ENCODE assay signal across 10 cellular contexts in the genomic region with DNA sequence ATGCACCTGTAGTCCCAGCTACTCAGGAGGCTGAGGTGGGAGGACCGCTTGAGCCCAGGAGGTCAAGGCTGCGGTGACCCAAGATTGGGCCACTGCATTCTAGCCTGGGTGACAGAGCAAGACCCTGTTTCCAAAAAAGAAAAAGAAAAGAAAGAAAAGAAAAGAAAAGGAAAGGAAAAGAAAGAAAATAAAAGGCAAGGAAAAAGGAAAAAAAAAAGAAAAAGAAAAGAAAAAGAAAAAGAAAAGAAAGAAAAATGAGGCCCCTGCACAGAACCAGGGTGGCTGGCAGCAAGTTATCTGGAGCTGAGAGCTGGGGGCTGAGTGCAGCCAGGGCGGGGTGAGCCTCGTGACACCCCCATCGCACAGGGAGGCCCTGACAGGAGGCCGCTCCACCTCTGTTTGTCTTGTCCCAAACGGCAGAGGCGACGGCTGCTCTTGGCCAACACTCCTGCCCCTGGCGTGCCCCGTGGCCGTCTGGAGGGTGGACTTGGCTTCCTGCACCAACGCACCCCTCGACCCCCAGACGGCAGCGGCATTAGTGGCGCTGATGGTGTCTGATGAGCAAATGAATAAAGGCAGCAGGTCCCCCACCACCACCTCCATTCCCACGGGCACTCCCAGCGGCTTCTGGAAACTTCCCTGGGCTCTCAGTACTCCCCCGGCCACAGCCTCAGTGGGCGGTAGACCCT. TPM values are rescaled to one million over a fixed set of nuclear protein-coding genes. Genes with fewer than 3 reads are reported as not detected.
DNase-seq lines count a peak whose midpoint lies in the region; ATAC-seq, FAIRE-seq and TF ChIP-seq lines count a peak whose summit lies in the region.
"Had no signal": no experiment of that assay in that cellular context is flagged by ENCODE, and none has a peak within 500 bp of the region (broad histone marks: within the 10 kb centered on the region; RNA-seq: fewer than 3 reads in every experiment).

No MANE protein-coding gene starts in this region.

- H3K4me3 ChIP-seq in mammary epithelial cell (replicated peaks in 1 of 3; ENCODE audit: insufficient read depth in 1 of 3, low read depth in 2 of 3, low read length in 3 of 3) (no peak overlapping the region), endothelial cell of umbilical vein (replicated peaks in 1 of 3; ENCODE audit: insufficient read depth in 1 of 3, low read depth in 1 of 3, low read length in 3 of 3) (peak overlapping the region in 1 of 3 experiments; percentile 17), upper lobe of left lung (peak overlapping the region in 3 of 4 donors; percentile 22 to 46 (median 45))

- H3K4me1 Mint-ChIP-seq in MCF 10A (ENCODE audit: insufficient read depth, unreplicated experiment) (no peaks in the 10 kb centered on the region), naive B cell (peaks cover 16 to 25% (median 21%) of the 10 kb centered on the region in 3 donors)

- TF ChIP-seq POLR2A in endothelial cell of umbilical vein (IDR thresholded peaks at IDR 0.05; ENCODE audit: low read depth, low read length) (no peak), upper lobe of left lung (IDR thresholded peaks at IDR 0.05) (no peak)

- H2AFZ ChIP-seq in mammary epithelial cell (ENCODE audit: low read depth, low read length): no peak overlapping the region
- H2AFZ ChIP-seq in endothelial cell of umbilical vein (ENCODE audit: low read depth, low read length): no peak overlapping the region

- H3K9ac ChIP-seq in mammary epithelial cell (ENCODE audit: insufficient read depth, low read length) (no peak overlapping the region), endothelial cell of umbilical vein (replicated peaks; ENCODE audit: extremely low read depth, insufficient read depth, low read length) (no peak overlapping the region)

- dilution Hi-C loops in mammary epithelial cell (cut with HindIII; ENCODE audit: low sequenced_read_pairs) (no loop called here), endothelial cell of umbilical vein (cut with MboI; ENCODE audit: extremely low pct_ligation_motif_present, low sequenced_read_pairs) (no loop called here)

- H3K9me3 ChIP-seq in mammary epithelial cell (replicated peaks; ENCODE audit: insufficient read depth, low read length) (no peaks in the 10 kb centered on the region), endothelial cell of umbilical vein (replicated peaks; ENCODE audit: control insufficient read depth, insufficient read depth, low read length) (no peaks in the 10 kb centered on the region), upper lobe of left lung (no peaks in the 10 kb centered on the region)
- H3K9me3 ChIP-seq: adrenal gland had no signal

- H3K79me2 ChIP-seq in mammary epithelial cell (ENCODE audit: insufficient read depth, low read length) (no peaks in the 10 kb centered on the region), endothelial cell of umbilical vein (ENCODE audit: control insufficient read depth, insufficient read depth, low read length) (no peaks in the 10 kb centered on the region)

- no peaks in the 10 kb centered on the region for H3K36me3 ChIP-seq in mammary epithelial cell (ENCODE audit: insufficient read depth, low read length)
- H3K36me3 ChIP-seq in endothelial cell of umbilical vein (ENCODE audit: control insufficient read depth in 2 of 2, extremely low read depth in 1 of 2, insufficient read depth in 2 of 2, low read length in 2 of 2): no peaks in the 10 kb centered on the region
- H3K36me3 ChIP-seq in upper lobe of left lung: no peaks in the 10 kb centered on the region
- H3K36me3 ChIP-seq: adrenal gland had no signal

- H3K36me3 Mint-ChIP-seq in MCF 10A (ENCODE audit: insufficient read depth, unreplicated experiment) (peaks cover 18% of the 10 kb centered on the region), naive B cell (peaks cover 6 to 9% of the 10 kb centered on the region in 2 donors)

- TF ChIP-seq CTCF in MCF 10A (IDR thresholded peaks at IDR 0.05; ENCODE audit: unreplicated experiment) (no peak), mammary epithelial cell (conservative IDR thresholded peaks at IDR 0.05 in 1 of 2, IDR thresholded peaks at IDR 0.05 in 1 of 2; ENCODE audit: extremely low read depth in 1 of 2, insufficient read depth in 1 of 2, low read depth in 1 of 2, low read length in 2 of 2) (no peak), endothelial cell of umbilical vein (IDR thresholded peaks at IDR 0.05; ENCODE audit: extremely low read depth in 1 of 2, insufficient read depth in 1 of 2, low read depth in 1 of 2, low read length in 2 of 2) (no peak), upper lobe of left lung (IDR thresholded peaks at IDR 0.05) (no peak)

- H3K27ac ChIP-seq in mammary epithelial cell (ENCODE audit: insufficient read depth, low read depth, low read length): no peak overlapping the region
- H3K27ac ChIP-seq in endothelial cell of umbilical vein (ENCODE audit: insufficient read depth, low read depth, low read length): no peak overlapping the region
- H3K27ac ChIP-seq in upper lobe of left lung: peak overlapping the region in 3 of 4 donors; percentile 56 to 81 (median 61)

- H3K27me3 ChIP-seq in mammary epithelial cell (ENCODE audit: insufficient read depth, low read length): peaks cover 4% of the 10 kb centered on the region
- H3K27me3 ChIP-seq in endothelial cell of umbilical vein (ENCODE audit: control insufficient read depth in 2 of 2, insufficient read depth in 2 of 2, low read length in 2 of 2): no peaks in the 10 kb centered on the region
- peaks cover 0 to 4% (median 1%) of the 10 kb centered on the region in 4 donors for H3K27me3 ChIP-seq in upper lobe of left lung
- H3K27me3 ChIP-seq: adrenal gland had no signal

- in situ Hi-C loops in mammary epithelial cell (cut with MboI; ENCODE audit: low sequenced_read_pairs in 2 of 2): no loop called here

- H3K9me3 Mint-ChIP-seq in MCF 10A (ENCODE audit: unreplicated experiment) (no peaks in the 10 kb centered on the region), naive B cell (peaks cover 0 to 8% (median 0%) of the 10 kb centered on the region in 7 donors)

- no peaks in the 10 kb centered on the region for H3K27me3 Mint-ChIP-seq in MCF 10A (ENCODE audit: insufficient read depth, unreplicated experiment)
- H3K27me3 Mint-ChIP-seq in naive B cell: no peaks in the 10 kb centered on the region

- ATAC-seq in naive B cell (ENCODE audit: low read depth in 2 of 2) (no peak), upper lobe of left lung (ENCODE audit: low FRiP score in 2 of 2) (no peak), GM21825 (IDR thresholded peaks at IDR 0.05; ENCODE audit: unreplicated experiment) (no peak), GM21737 (IDR thresholded peaks at IDR 0.05; ENCODE audit: unreplicated experiment) (no peak), HG03457 (IDR thresholded peaks at IDR 0.05; ENCODE audit: unreplicated experiment) (no peak)

- H3K27ac Mint-ChIP-seq in MCF 10A (ENCODE audit: low read depth, unreplicated experiment) (no peak overlapping the region), naive B cell (peak overlapping the region in 3 of 6 donors; percentile 42 to 94 (median 62))

- H3K4me2 ChIP-seq in mammary epithelial cell (ENCODE audit: insufficient read depth, low read depth, low read length) (no peak overlapping the region), endothelial cell of umbilical vein (ENCODE audit: insufficient read depth, low read length) (no peak overlapping the region)

- POLR2A ChIA-PET in MCF 10A (lab: Yijun Ruan, JAX) (no interaction called here), endothelial cell of umbilical vein (lab: Charles Lee) (no interaction called here)

- no TSS peak for BruUV-seq in MCF 10A (replicated peaks; lab: Mats Ljungman, UMichigan)
- BruUV-seq in mammary epithelial cell (replicated peaks; lab: Mats Ljungman, UMichigan): no TSS peak
- BruUV-seq in endothelial cell of umbilical vein (replicated peaks; lab: Mats Ljungman, UMichigan): no TSS peak

- DNase-seq in MCF 10A (ENCODE audit: unreplicated experiment) (no peak), mammary epithelial cell (no peak), endothelial cell of umbilical vein (ENCODE audit: low read depth, low spot score) (no peak), naive B cell (no peak), upper lobe of left lung (peak in 1 of 2 donors; percentile 80)

- CTCF ChIA-PET in MCF 10A (lab: Yijun Ruan, JAX) (interaction anchor here (1.1 kb wide), 1 partner anchor 18 kb away, joined by 4 read pairs; no protein-coding TSS in a partner anchor), mammary epithelial cell (lab: Charles Lee; ENCODE audit: low non-redundant PET) (no interaction called here), endothelial cell of umbilical vein (lab: Charles Lee) (interaction anchor here (0.6 to 1.8 kb wide), 6 partner anchors 87 to 119 kb away, joined by 3 to 5 read pairs (median 3); no protein-coding TSS in a partner anchor)

- H3K4me1 ChIP-seq in mammary epithelial cell (ENCODE audit: insufficient read depth, low read length): peaks cover 16% of the 10 kb centered on the region
- peaks cover 18% of the 10 kb centered on the region for H3K4me1 ChIP-seq in endothelial cell of umbilical vein (ENCODE audit: control insufficient read depth, extremely low read depth, insufficient read depth, low read length)
- peaks cover 22 to 38% (median 30%) of the 10 kb centered on the region in 4 donors for H3K4me1 ChIP-seq in upper lobe of left lung

- WGBS in mammary epithelial cell (ENCODE audit: low coverage, missing lambda C conversion rate): 71% methylated on average over 18 of the region's 21 CpGs
- WGBS in upper lobe of left lung, 2 donors: 50 to 59% methylated on average over 20 to 21 of the region's 21 CpGs

- peak; percentile 72 for FAIRE-seq in endothelial cell of umbilical vein (lab: Jason Lieb, UNC)

- H3K9me1 ChIP-seq in endothelial cell of umbilical vein (replicated peaks; ENCODE audit: control insufficient read depth, extremely low read depth, insufficient read depth, low read length): no peaks in the 10 kb centered on the region

- no peak for TF ChIP-seq EP300 in upper lobe of left lung (IDR thresholded peaks at IDR 0.05)

- H4K20me1 ChIP-seq in mammary epithelial cell (ENCODE audit: insufficient read depth, low read length) (peaks cover 5% of the 10 kb centered on the region), endothelial cell of umbilical vein (replicated peaks; ENCODE audit: control insufficient read depth, extremely low read depth, insufficient read depth, low read length) (no peaks in the 10 kb centered on the region)

- intact Hi-C loops in MCF 10A (cut with micrococcal nuclease): no loop called here
- intact Hi-C loops in mammary epithelial cell (cut with micrococcal nuclease): loop anchor here (2.0 kb wide), 1 partner anchor 111 kb away; no protein-coding TSS in a partner anchor
- intact Hi-C loops in endothelial cell of umbilical vein (cut with micrococcal nuclease): loop anchor here (2.0 kb wide), 1 partner anchor 51 kb away; no protein-coding TSS in a partner anchor

- H3K4me3 Mint-ChIP-seq in MCF 10A (ENCODE audit: unreplicated experiment) (peak overlapping the region; percentile 31), naive B cell (peak overlapping the region in 7 of 8 donors; percentile 39 to 66 (median 60))

RNA-seq across cellular contexts. Expression of gene EXD3, which starts 16.7 kb away (rescaled TPM):
- 17.1 and 23.9 TPM in 2 replicates for total RNA-seq in MCF 10A (2022)
- total RNA-seq in mammary epithelial cell: 10 to 100 TPM in 1 of 2 donors, 1 to 10 TPM in 1; 9.1 to 10.8 TPM
- polyA plus RNA-seq in mammary epithelial cell: 3.2 TPM
- polyA minus RNA-seq in mammary epithelial cell: 0.31 TPM
- 26.6 and 30.3 TPM in 2 replicates for total RNA-seq in endothelial cell of umbilical vein
- 17.7 and 24.7 TPM in 2 replicates for polyA plus RNA-seq in endothelial cell of umbilical vein
- polyA plus RNA-seq in endothelial cell of umbilical vein (2011; cell fraction: cytosol; rRNA removed): 7.6 and 11.8 TPM in 2 replicates
- polyA plus RNA-seq in endothelial cell of umbilical vein (2011; cell fraction: nucleus; rRNA removed): 34.8 and 44.7 TPM in 2 replicates
- 12.4 and 21.6 TPM in 2 replicates for polyA plus RNA-seq in endothelial cell of umbilical vein (2012)
- polyA minus RNA-seq in endothelial cell of umbilical vein: 11.0 and 15.0 TPM in 2 replicates
- 4.9 TPM for polyA minus RNA-seq in endothelial cell of umbilical vein (2011; cell fraction: cytosol; rRNA and poly(A)+ RNA removed)
- 13.0 and 26.5 TPM in 2 replicates for polyA minus RNA-seq in endothelial cell of umbilical vein (2011; cell fraction: nucleus; rRNA and poly(A)+ RNA removed)
- 1 to 10 TPM in 5 of 6 donors, not detected in 1; 2.3 to 7.5 (median 4.5) TPM for polyA plus RNA-seq in naive B cell (ENCODE audit: low read depth in 6 of 6)
- 100 to 1,000 TPM in 1 of 6 donors, 10 to 100 TPM in 5; 12.3 to 118 (median 24.8) TPM for total RNA-seq in upper lobe of left lung

RNA-seq across cellular contexts. Expression of gene NOXA1, which starts 17.0 kb away (rescaled TPM):
- total RNA-seq in MCF 10A (2022): 8.2 and 8.9 TPM in 2 replicates
- 1 to 10 TPM in 1 of 2 donors, under 1 TPM in 1; 0.82 to 2.0 TPM for total RNA-seq in mammary epithelial cell
- 0.18 TPM for polyA plus RNA-seq in mammary epithelial cell
- polyA minus RNA-seq in mammary epithelial cell: not detected
- total RNA-seq in endothelial cell of umbilical vein: 0.91 and 1.3 TPM in 2 replicates
- polyA plus RNA-seq in endothelial cell of umbilical vein: 0.40 and 0.51 TPM in 2 replicates
- 0.20 TPM in 1 of 2 replicates, not detected in the other for polyA plus RNA-seq in endothelial cell of umbilical vein (2011; cell fraction: cytosol; rRNA removed)
- polyA plus RNA-seq in endothelial cell of umbilical vein (2011; cell fraction: nucleus; rRNA removed): 1.6 and 1.7 TPM in 2 replicates
- 0.13 and 0.52 TPM in 2 replicates for polyA plus RNA-seq in endothelial cell of umbilical vein (2012)
- polyA minus RNA-seq in endothelial cell of umbilical vein: 0.13 and 0.19 TPM in 2 replicates
- polyA minus RNA-seq in endothelial cell of umbilical vein (2011; cell fraction: cytosol; rRNA and poly(A)+ RNA removed): 1.8 TPM
- polyA minus RNA-seq in endothelial cell of umbilical vein (2011; cell fraction: nucleus; rRNA and poly(A)+ RNA removed): 0.67 TPM in 1 of 2 replicates, not detected in the other
- polyA plus RNA-seq in naive B cell (ENCODE audit: low read depth in 6 of 6): 1 to 10 TPM in 5 of 6 donors, not detected in 1; 1.3 to 2.3 (median 1.6) TPM
- total RNA-seq in upper lobe of left lung: 10 to 100 TPM in 3 of 6 donors, 1 to 10 TPM in 3; 3.3 to 34.6 (median 11.7) TPM
- total RNA-seq: RPMI7951 had no signal

RNA-seq across cellular contexts. Expression of gene ENTPD8, which starts 34.9 kb away (rescaled TPM):
- total RNA-seq in MCF 10A (2022) (not detected in 2 replicates), mammary epithelial cell (under 1 TPM in 1 of 2 donors, not detected in 1; 0.83 TPM), endothelial cell of umbilical vein (0.42 and 0.51 TPM in 2 replicates), upper lobe of left lung (under 1 TPM in 2 of 6 donors, not detected in 4; 0.15 to 0.17 TPM)
- polyA plus RNA-seq in mammary epithelial cell (0.02 TPM), endothelial cell of umbilical vein (0.44 and 0.45 TPM in 2 replicates), naive B cell (ENCODE audit: low read depth in 6 of 6) (not detected)
- polyA minus RNA-seq in mammary epithelial cell (not detected), endothelial cell of umbilical vein (not detected in 2 replicates)
- polyA plus RNA-seq in endothelial cell of umbilical vein (2011; cell fraction: cytosol; rRNA removed): 0.14 and 0.21 TPM in 2 replicates
- polyA plus RNA-seq in endothelial cell of umbilical vein (2011; cell fraction: nucleus; rRNA removed): 2.5 and 3.6 TPM in 2 replicates
- polyA plus RNA-seq in endothelial cell of umbilical vein (2012): 0.12 and 0.14 TPM in 2 replicates
- polyA minus RNA-seq in endothelial cell of umbilical vein (2011; cell fraction: cytosol; rRNA and poly(A)+ RNA removed): not detected
- 0.24 TPM in 1 of 2 replicates, not detected in the other for polyA minus RNA-seq in endothelial cell of umbilical vein (2011; cell fraction: nucleus; rRNA and poly(A)+ RNA removed)
- total RNA-seq: RPMI7951 had no signal

RNA-seq across cellular contexts. Expression of gene NSMF, which starts 52.9 kb away (rescaled TPM):
- 37.8 and 43.1 TPM in 2 replicates for total RNA-seq in MCF 10A (2022)
- total RNA-seq in mammary epithelial cell: 10 to 100 TPM; 29.7 to 42.0 TPM
- 28.2 TPM for polyA plus RNA-seq in mammary epithelial cell
- polyA minus RNA-seq in mammary epithelial cell: 35.2 TPM
- total RNA-seq in endothelial cell of umbilical vein: 43.3 and 45.4 TPM in 2 replicates
- 53.7 and 66.9 TPM in 2 replicates for polyA plus RNA-seq in endothelial cell of umbilical vein
- 31.4 and 40.5 TPM in 2 replicates for polyA plus RNA-seq in endothelial cell of umbilical vein (2011; cell fraction: cytosol; rRNA removed)
- 152 and 169 TPM in 2 replicates for polyA plus RNA-seq in endothelial cell of umbilical vein (2011; cell fraction: nucleus; rRNA removed)
- polyA plus RNA-seq in endothelial cell of umbilical vein (2012): 46.1 and 63.1 TPM in 2 replicates
- polyA minus RNA-seq in endothelial cell of umbilical vein: 18.8 and 27.5 TPM in 2 replicates
- 31.5 TPM for polyA minus RNA-seq in endothelial cell of umbilical vein (2011; cell fraction: cytosol; rRNA and poly(A)+ RNA removed)
- 23.9 and 33.3 TPM in 2 replicates for polyA minus RNA-seq in endothelial cell of umbilical vein (2011; cell fraction: nucleus; rRNA and poly(A)+ RNA removed)
- polyA plus RNA-seq in naive B cell (ENCODE audit: low read depth in 6 of 6): 1 to 10 TPM in 5 of 6 donors, not detected in 1; 2.7 to 7.6 (median 3.7) TPM
- total RNA-seq in upper lobe of left lung: 10 to 100 TPM; 20.4 to 57.6 (median 25.9) TPM

Comparison
In these comparisons a context has a peak if more than half of its experiments do, and no peak if none do; other contexts are left out.
1. H3K27ac ChIP-seq: peak in upper lobe of left lung (3 of 4); none in mammary epithelial cell (single experiment) and endothelial cell of umbilical vein (single experiment).
2. H3K4me3 ChIP-seq: peak in upper lobe of left lung (3 of 4); none in mammary epithelial cell (0 of 3).